ENCODE assay signal across 21 cellular contexts in the genomic region with DNA sequence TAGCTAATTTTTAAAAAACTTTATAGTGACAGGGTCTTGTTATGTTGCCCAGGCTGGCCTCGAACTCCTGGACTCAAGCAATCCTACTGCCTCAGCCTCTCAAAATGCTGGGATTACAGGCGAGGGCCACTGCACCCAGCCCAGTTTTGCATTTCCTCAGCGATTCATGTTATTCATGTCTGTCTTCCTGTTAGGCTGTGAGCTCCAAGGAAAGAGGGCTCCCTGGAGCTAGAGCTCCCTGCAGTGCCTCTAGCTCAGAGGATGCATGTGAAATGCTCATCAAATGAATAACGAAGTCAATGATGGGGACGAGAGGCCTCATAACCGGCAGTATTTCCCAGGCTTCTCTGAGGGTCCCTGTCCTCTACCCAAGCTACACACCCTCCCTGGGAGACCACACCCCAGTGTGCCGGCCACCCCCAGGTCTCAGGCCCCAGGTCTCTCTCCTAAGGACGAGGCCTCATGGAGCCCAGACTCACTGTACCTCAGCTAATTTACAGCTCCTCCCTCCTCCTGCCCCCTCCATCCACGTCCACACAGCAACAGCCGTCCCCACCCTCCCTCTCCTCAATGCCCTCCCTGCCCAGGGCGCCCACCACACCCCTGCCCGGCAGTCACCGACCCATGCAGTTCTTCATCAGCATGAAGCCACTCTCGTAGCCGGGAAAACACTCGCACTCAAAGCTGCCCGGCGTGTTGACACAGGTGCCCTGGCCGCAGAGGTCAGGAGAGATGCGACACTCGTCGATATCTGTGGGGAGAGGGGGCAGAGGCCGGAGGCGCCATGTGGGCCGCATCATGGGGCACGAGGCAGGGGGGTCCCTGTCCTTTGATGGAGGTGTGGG. TPM values are rescaled to one million over a fixed set of nuclear protein-coding genes. Genes with fewer than 3 reads are reported as not detected.
DNase-seq lines count a peak whose midpoint lies in the region; ATAC-seq and TF ChIP-seq lines count a peak whose summit lies in the region.
"Had no signal": no experiment of that assay in that cellular context is flagged by ENCODE, and none has a peak within 500 bp of the region (broad histone marks: within the 10 kb centered on the region; RNA-seq: fewer than 3 reads in every experiment).

No MANE protein-coding gene starts in this region.

- DNase-seq in ELF-1 (ENCODE audit: low read depth, low spot score), result peak; percentile 37
- peak; percentile 75 for DNase-seq in H7
- DNase-seq in WTC11 (ENCODE audit: low spot score), result peak; percentile 42
- DNase-seq in iPS-NIHi11 (ENCODE audit: low spot score), result peak; percentile 47
- no peak for DNase-seq in foreskin fibroblast
- DNase-seq: Calu3; CD8-positive, alpha-beta T cell; MV-4-11; NCI-H2029; NCI-H2171 treated with DMSO at 0.1 percent for 48 hours; NCI-H446; NCI-H69; SHP77 treated with DMSO at 0.1 percent for 48 hours; SK-N-SH; T-cell had no signal

- H3K27me3 ChIP-seq in H7 (ENCODE audit: control insufficient read depth, insufficient read depth, low read length), result no peaks in the 10 kb centered on the region
- H3K27me3 ChIP-seq: BLaER1 treated with 17β-estradiol and CSF1 and Interleukin-3, amounts not matched to agents 10 nM and 100 nM had no signal

- H3K4me3 Mint-ChIP-seq in WTC11, result peak overlapping the region; percentile 13; the same call in 1 of the 2 replicates
- H3K4me3 Mint-ChIP-seq in activated T-helper 17 cell treated with anti-CD3 and anti-CD28 coated beads, Interleukin-2, amount 50 U/mL, for 72 hours, result no peak overlapping the region
- H3K4me3 Mint-ChIP-seq: CD8-positive, alpha-beta T cell; T-cell had no signal

- no peaks in the 10 kb centered on the region for H3K9me3 Mint-ChIP-seq in WTC11
- no peaks in the 10 kb centered on the region for H3K9me3 Mint-ChIP-seq in activated T-helper 17 cell treated with anti-CD3 and anti-CD28 coated beads, Interleukin-2, amount 50 U/mL, for 72 hours
- H3K9me3 Mint-ChIP-seq: CD8-positive, alpha-beta T cell; T-cell had no signal

- POLR2A ChIA-PET in WTC11 (lab: Charles Lee), result interaction anchor here (0.6 kb wide), 1 partner anchor 146 kb away, joined by 3 read pairs; no protein-coding TSS in a partner anchor

- CTCF ChIA-PET in WTC11 (lab: Charles Lee), result interaction anchor here (0.6 to 1.2 kb wide), 10 partner anchors 9 to 460 kb away, joined by 3 to 10 read pairs (median 4); a partner anchor contains a TSS

- peaks cover 14% of the 10 kb centered on the region for H3K4me1 Mint-ChIP-seq in WTC11
- no peaks in the 10 kb centered on the region for H3K4me1 Mint-ChIP-seq in activated T-helper 17 cell treated with anti-CD3 and anti-CD28 coated beads, Interleukin-2, amount 50 U/mL, for 72 hours
- H3K4me1 Mint-ChIP-seq: T-cell had no signal

- H3K36me3 ChIP-seq in H7 (replicated peaks; ENCODE audit: control insufficient read depth, insufficient read depth, low read length), result peaks cover 17% of the 10 kb centered on the region
- H3K36me3 ChIP-seq: BLaER1 treated with 17β-estradiol and CSF1 and Interleukin-3, amounts not matched to agents 10 nM and 100 nM had no signal

- TF ChIP-seq CTCF in WTC11 (IDR thresholded peaks at IDR 0.05), result no peak
- TF ChIP-seq CTCF in foreskin fibroblast (IDR thresholded peaks at IDR 0.05; ENCODE audit: low read depth, low read length), result no peak

- H3K4me3 ChIP-seq in H7 (ENCODE audit: insufficient read depth, low read depth, low read length), result no peak overlapping the region
- no peak overlapping the region for H3K4me3 ChIP-seq in foreskin fibroblast (ENCODE audit: low read depth in 1 of 2, low read length in 2 of 2)
- H3K4me3 ChIP-seq: BLaER1 treated with 17β-estradiol and CSF1 and Interleukin-3, amounts not matched to agents 10 nM and 100 nM had no signal

- no peaks in the 10 kb centered on the region; the same call in 1 of the 2 replicates for H3K27me3 Mint-ChIP-seq in WTC11 (ENCODE audit: low read depth)
- H3K27me3 Mint-ChIP-seq in activated T-helper 17 cell treated with anti-CD3 and anti-CD28 coated beads, Interleukin-2, amount 50 U/mL, for 72 hours, result peaks cover 4% of the 10 kb centered on the region

- H3K27ac Mint-ChIP-seq in WTC11, result peak overlapping the region; percentile 90
- H3K27ac Mint-ChIP-seq in activated T-helper 17 cell treated with anti-CD3 and anti-CD28 coated beads, Interleukin-2, amount 50 U/mL, for 72 hours, result no peak overlapping the region
- H3K27ac Mint-ChIP-seq: CD8-positive, alpha-beta T cell; T-cell had no signal

- ATAC-seq in WTC11 (peak; percentile 83), HG02852 (IDR thresholded peaks at IDR 0.05; ENCODE audit: unreplicated experiment) (no peak), HG02642 (IDR thresholded peaks at IDR 0.05; ENCODE audit: poor library complexity, unreplicated experiment) (no peak)
- ATAC-seq in activated T-helper 17 cell treated with anti-CD3 and anti-CD28 coated beads, Interleukin-2, amount 50 U/mL, for 72 hours (replicated peaks), result no peak
- ATAC-seq: CD8-positive, alpha-beta T cell; T-cell had no signal

- peaks cover 31% of the 10 kb centered on the region for H3K36me3 Mint-ChIP-seq in WTC11
- no peaks in the 10 kb centered on the region for H3K36me3 Mint-ChIP-seq in activated T-helper 17 cell treated with anti-CD3 and anti-CD28 coated beads, Interleukin-2, amount 50 U/mL, for 72 hours (ENCODE audit: low read depth)
- H3K36me3 Mint-ChIP-seq: CD8-positive, alpha-beta T cell; T-cell had no signal

TF ChIP-seq in WTC11, 78 proteins besides CTCF, POLR2A, EP300 and RAD21:
- TF ChIP-seq TEAD1 (CRISPR knock-in tag; IDR thresholded peaks at IDR 0.05), result peak; percentile 15; the same call in 1 of the 2 replicates
- TF ChIP-seq, protein P1, sequence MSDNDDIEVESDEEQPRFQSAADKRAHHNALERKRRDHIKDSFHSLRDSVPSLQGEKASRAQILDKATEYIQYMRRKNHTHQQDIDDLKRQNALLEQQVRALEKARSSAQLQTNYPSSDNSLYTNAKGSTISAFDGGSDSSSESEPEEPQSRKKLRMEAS (CRISPR knock-in tag; IDR thresholded peaks at IDR 0.05), result peak; percentile 61; the same call in 1 of the 2 replicates
- TF ChIP-seq, protein P2, sequence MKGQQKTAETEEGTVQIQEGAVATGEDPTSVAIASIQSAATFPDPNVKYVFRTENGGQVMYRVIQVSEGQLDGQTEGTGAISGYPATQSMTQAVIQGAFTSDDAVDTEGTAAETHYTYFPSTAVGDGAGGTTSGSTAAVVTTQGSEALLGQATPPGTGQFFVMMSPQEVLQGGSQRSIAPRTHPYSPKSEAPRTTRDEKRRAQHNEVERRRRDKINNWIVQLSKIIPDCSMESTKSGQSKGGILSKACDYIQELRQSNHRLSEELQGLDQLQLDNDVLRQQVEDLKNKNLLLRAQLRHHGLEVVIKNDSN (CRISPR knock-in tag; IDR thresholded peaks at IDR 0.05), result no peak
- no peak for TF ChIP-seq JUN (CRISPR knock-in tag; IDR thresholded peaks at IDR 0.05)
- peak; percentile 73 for TF ChIP-seq ZNF423 (CRISPR knock-in tag; IDR thresholded peaks at IDR 0.05)
- TF ChIP-seq EMX1 (CRISPR knock-in tag; IDR thresholded peaks at IDR 0.05), result no peak
- TF ChIP-seq, protein P3, sequence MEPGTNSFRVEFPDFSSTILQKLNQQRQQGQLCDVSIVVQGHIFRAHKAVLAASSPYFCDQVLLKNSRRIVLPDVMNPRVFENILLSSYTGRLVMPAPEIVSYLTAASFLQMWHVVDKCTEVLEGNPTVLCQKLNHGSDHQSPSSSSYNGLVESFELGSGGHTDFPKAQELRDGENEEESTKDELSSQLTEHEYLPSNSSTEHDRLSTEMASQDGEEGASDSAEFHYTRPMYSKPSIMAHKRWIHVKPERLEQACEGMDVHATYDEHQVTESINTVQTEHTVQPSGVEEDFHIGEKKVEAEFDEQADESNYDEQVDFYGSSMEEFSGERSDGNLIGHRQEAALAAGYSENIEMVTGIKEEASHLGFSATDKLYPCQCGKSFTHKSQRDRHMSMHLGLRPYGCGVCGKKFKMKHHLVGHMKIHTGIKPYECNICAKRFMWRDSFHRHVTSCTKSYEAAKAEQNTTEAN (CRISPR knock-in tag; IDR thresholded peaks at IDR 0.05), result peak; percentile 34; the same call in 1 of the 2 replicates
- TF ChIP-seq ZNF121 (CRISPR knock-in tag; IDR thresholded peaks at IDR 0.05), result peak; percentile 48; the same call in 1 of the 2 replicates

RNA-seq across cellular contexts. Expression of a gene that starts 28.5 kb away (rescaled TPM):
- total RNA-seq in H7 (2014; rRNA removed; shearing (Covaris generic)), result 13.7 and 15.9 TPM in 2 replicates
- 54.8 to 67.3 TPM (median 62.2 TPM) in 3 replicates for total RNA-seq in WTC11 (2021)
- total RNA-seq in activated T-helper 17 cell treated with anti-CD3 and anti-CD28 coated beads, Interleukin-2, amount 50 U/mL, for 72 hours, result under 1 TPM in 1 of 2 donors, not detected in 1; 0.05 TPM
- total RNA-seq: Calu3, H4, RPMI7951 had no signal

Comparison
In these comparisons a context has a peak if more than half of its experiments do, and no peak if none do; other contexts are left out.
1. DNase-seq: peak in ELF-1 (single experiment), H7 (single experiment), WTC11 (single experiment) and iPS-NIHi11 (single experiment); none in foreskin fibroblast (0 of 2).
2. RNA of a gene that starts 28.5 kb away (total RNA-seq): 54.8 to 67.3 TPM in WTC11 and 13.7 to 15.9 TPM in H7; 0.05 TPM in activated T-helper 17 cell treated with anti-CD3 and anti-CD28 coated beads, Interleukin-2, amount 50 U/mL, for 72 hours; every median in the first group is over 10 times any median in the second.